In genomic region chr15:56040081-56041035, GRCh38 we compare ENCODE assay signal across 1 cellular context.
TF ChIP-seq lines count a peak whose summit lies in the region.

No MANE protein-coding gene starts in this region.

TF ChIP-seq in HepG2, 621 proteins besides CTCF, POLR2A, EP300 and RAD21 (continued from another document and continues in another):
- TF ChIP-seq ZNF317 (CRISPR knock-in tag; IDR thresholded peaks at IDR 0.05) (peak; percentile 51; the same call in 1 of the 2 replicates), ZNF503 (CRISPR knock-in tag; IDR thresholded peaks at IDR 0.05) (0 out of 2 replicates have a peak, but pooled peaks have one; percentile 37), FOXO1 (CRISPR knock-in tag; IDR thresholded peaks at IDR 0.05) (0 out of 2 replicates have a peak, but pooled peaks have one; percentile 40), RERE (CRISPR knock-in tag; IDR thresholded peaks at IDR 0.05; ENCODE audit: low read depth) (peak; percentile 71; the same call in 1 of the 2 replicates), SALL1 (CRISPR knock-in tag; IDR thresholded peaks at IDR 0.05) (peak; percentile 90), ZNF780A (CRISPR knock-in tag; IDR thresholded peaks at IDR 0.05) (peak; percentile 76; the same call in 1 of the 2 replicates), TEAD2 (CRISPR knock-in tag; IDR thresholded peaks at IDR 0.05) (no peak), FOSL2 (CRISPR knock-in tag; IDR thresholded peaks at IDR 0.05) (peak; percentile 99), THRA (CRISPR knock-in tag; IDR thresholded peaks at IDR 0.05; ENCODE audit: borderline replicate concordance) (peak; percentile 42; the same call in 1 of the 2 replicates), ETV5 (CRISPR knock-in tag; IDR thresholded peaks at IDR 0.05; ENCODE audit: borderline replicate concordance) (peak; percentile 65), MAFK (conservative IDR thresholded peaks at IDR 0.05 in 1 of 2, IDR thresholded peaks at IDR 0.05 in 1 of 2; ENCODE audit: low read length in 2 of 2) (no peak), LBX2 (CRISPR knock-in tag; IDR thresholded peaks at IDR 0.05; ENCODE audit: borderline replicate concordance) (no peak), NFIC (IDR thresholded peaks at IDR 0.05; ENCODE audit: low read length) (peak; percentile 46; the same call in 1 of the 2 replicates), ZBTB3 (CRISPR knock-in tag; IDR thresholded peaks at IDR 0.05; ENCODE audit: borderline replicate concordance, low read depth) (no peak), GATA4 (IDR thresholded peaks at IDR 0.05; ENCODE audit: borderline replicate concordance, low read depth) (no peak), SOX5 (CRISPR knock-in tag; IDR thresholded peaks at IDR 0.05; ENCODE audit: borderline replicate concordance) (peak; percentile 97), DPF2 (CRISPR knock-in tag; IDR thresholded peaks at IDR 0.05; ENCODE audit: borderline replicate concordance, low read depth) (0 out of 2 replicates have a peak, but pooled peaks have one; percentile 56), ZNF468 (CRISPR knock-in tag; IDR thresholded peaks at IDR 0.05) (no peak), ARID4A (CRISPR knock-in tag; IDR thresholded peaks at IDR 0.05; ENCODE audit: borderline replicate concordance) (peak; percentile 45; the same call in 1 of the 2 replicates), TFE3 (CRISPR knock-in tag; IDR thresholded peaks at IDR 0.05) (peak; percentile 96), KAT8 (CRISPR knock-in tag; IDR thresholded peaks at IDR 0.05) (peak; percentile 76), LCORL (IDR thresholded peaks at IDR 0.05) (no peak), LCORL (CRISPR knock-in tag; IDR thresholded peaks at IDR 0.05) (peak; percentile 72), ZNF609 (CRISPR knock-in tag; IDR thresholded peaks at IDR 0.05; ENCODE audit: borderline replicate concordance) (0 out of 2 replicates have a peak, but pooled peaks have one; percentile 34), SALL2 (CRISPR knock-in tag; IDR thresholded peaks at IDR 0.05) (peak; percentile 66; the same call in 1 of the 2 replicates), MAX (IDR thresholded peaks at IDR 0.05) (peak; percentile 84), STAT5B (CRISPR knock-in tag; IDR thresholded peaks at IDR 0.05) (no peak), THAP9 (CRISPR knock-in tag; IDR thresholded peaks at IDR 0.05; ENCODE audit: borderline replicate concordance) (no peak), ZNF562 (CRISPR knock-in tag; IDR thresholded peaks at IDR 0.05; ENCODE audit: borderline replicate concordance) (0 out of 2 replicates have a peak, but pooled peaks have one; percentile 49)
